In genomic region chr19:50356691-50357177, GRCh38 we compare ENCODE assay signal across 10 cellular contexts. TPM values are rescaled to one million over a fixed set of nuclear protein-coding genes. Genes with fewer than 3 reads are reported as not detected.
A peak's percentile ranks its signal among the peaks of the same experiment; 100 is the strongest.
DNase-seq lines count a peak whose midpoint lies in the region; ATAC-seq and TF ChIP-seq lines count a peak whose summit lies in the region.
"Had no signal": no experiment of that assay in that cellular context is flagged by ENCODE, and none has a peak within 500 bp of the region (broad histone marks: within the 10 kb centered on the region; RNA-seq: fewer than 3 reads in every experiment).

No MANE protein-coding gene starts in this region.

- H3K9ac ChIP-seq in MM.1S (ENCODE audit: low read length): no peak overlapping the region

- H3K36me3 Mint-ChIP-seq in Calu3 (ENCODE audit: insufficient read depth, unreplicated experiment): peaks cover 10% of the 10 kb centered on the region
- peaks cover 8% of the 10 kb centered on the region for H3K36me3 Mint-ChIP-seq in dendritic cell treated with granulocyte-macrophage colony-stimulating factor and Interleukin-4, amounts not matched to agents 40 ng/mL and 50 ng/mL, for 4 days (ENCODE audit: low read depth)

- H3K27me3 Mint-ChIP-seq in Calu3 (ENCODE audit: unreplicated experiment): peaks cover 29% of the 10 kb centered on the region
- H3K27me3 Mint-ChIP-seq in dendritic cell treated with granulocyte-macrophage colony-stimulating factor and Interleukin-4, amounts not matched to agents 40 ng/mL and 50 ng/mL, for 4 days: peaks cover 18% of the 10 kb centered on the region

- H3K4me2 ChIP-seq in MM.1S (ENCODE audit: low read depth, low read length): peak overlapping the region; percentile 58; the same call in 1 of the 2 replicates

- H3K4me1 Mint-ChIP-seq in Calu3 (ENCODE audit: low read depth, unreplicated experiment): no peaks in the 10 kb centered on the region
- peaks cover 51% of the 10 kb centered on the region for H3K4me1 Mint-ChIP-seq in dendritic cell treated with granulocyte-macrophage colony-stimulating factor and Interleukin-4, amounts not matched to agents 40 ng/mL and 50 ng/mL, for 4 days (ENCODE audit: low read depth)

- H3F3A ChIP-seq in MM.1S (ENCODE audit: insufficient read depth, low read length): no peaks in the 10 kb centered on the region

- peaks cover 88% of the 10 kb centered on the region for H3K27me3 ChIP-seq in MM.1S (replicated peaks; ENCODE audit: insufficient read depth, low read length)
- H3K27me3 ChIP-seq in sigmoid colon: no peaks in the 10 kb centered on the region

- H3K79me2 ChIP-seq in MM.1S (ENCODE audit: low read length): no peaks in the 10 kb centered on the region

- TF ChIP-seq CTCF in Calu3 (IDR thresholded peaks at IDR 0.05; ENCODE audit: unreplicated experiment) (no peak), MM.1S (IDR thresholded peaks at IDR 0.05; ENCODE audit: low read length) (no peak), sigmoid colon (IDR thresholded peaks at IDR 0.05) (no peak)

- no peak for ATAC-seq in GM18519 (IDR thresholded peaks at IDR 0.05; ENCODE audit: low FRiP score, unreplicated experiment)

- TF ChIP-seq POLR2A in sigmoid colon (IDR thresholded peaks at IDR 0.05): no peak

- H3K27ac Mint-ChIP-seq in Calu3 (ENCODE audit: unreplicated experiment): peak overlapping the region; percentile 2
- peak overlapping the region; percentile 95 for H3K27ac Mint-ChIP-seq in dendritic cell treated with granulocyte-macrophage colony-stimulating factor and Interleukin-4, amounts not matched to agents 40 ng/mL and 50 ng/mL, for 4 days

- H3K9me2 ChIP-seq in MM.1S (replicated peaks; ENCODE audit: insufficient read depth, low read length): no peaks in the 10 kb centered on the region

- no peaks in the 10 kb centered on the region for H3K9me3 Mint-ChIP-seq in Calu3 (ENCODE audit: low read depth, unreplicated experiment)
- no peaks in the 10 kb centered on the region for H3K9me3 Mint-ChIP-seq in dendritic cell treated with granulocyte-macrophage colony-stimulating factor and Interleukin-4, amounts not matched to agents 40 ng/mL and 50 ng/mL, for 4 days

- H4K20me1 ChIP-seq in MM.1S (ENCODE audit: insufficient read depth, low read length): no peaks in the 10 kb centered on the region

- intact Hi-C loops in Calu3 (cut with micrococcal nuclease; ENCODE audit: unreplicated experiment): no loop called here
- intact Hi-C loops in dendritic cell treated with granulocyte-macrophage colony-stimulating factor and Interleukin-4, amounts not matched to agents 40 ng/mL and 50 ng/mL, for 4 days (cut with micrococcal nuclease): loop anchor here (1.0 kb wide), 1 partner anchor 105 kb away; no protein-coding TSS in a partner anchor
- intact Hi-C loops in sigmoid colon (cut with DNase I): loop anchor here (1.0 to 10.0 kb wide), 3 partner anchors 59 to 568 kb away; no protein-coding TSS in a partner anchor

- H2AFZ ChIP-seq in MM.1S (ENCODE audit: low read length): no peak overlapping the region

- no TSS peak for BruUV-seq in Calu3 (replicated peaks; lab: Mats Ljungman, UMichigan)

- TF ChIP-seq EP300 in sigmoid colon (IDR thresholded peaks at IDR 0.05): no peak

- H3K36me3 ChIP-seq in MM.1S (replicated peaks; ENCODE audit: insufficient read depth, low read length) (no peaks in the 10 kb centered on the region), sigmoid colon (no peaks in the 10 kb centered on the region)

- WGBS in sigmoid colon, 2 donors: 36% methylated on average over 13 of the region's 13 CpGs

- H3K4me3 ChIP-seq in MM.1S (ENCODE audit: low read length) (no peak overlapping the region), sigmoid colon (peak overlapping the region in 1 of 4 donors; percentile 43)

- H3K4me1 ChIP-seq in MM.1S (ENCODE audit: low read length) (no peaks in the 10 kb centered on the region), sigmoid colon (peaks cover 0 to 15% (median 10%) of the 10 kb centered on the region in 4 donors)

- DNase-seq in Calu3 (no peak), MM.1S (peak; percentile 4), sigmoid colon (no peak), RKO (ENCODE audit: low spot score) (no peak), NCI-H2196 (lab: John Stamatoyannopoulos, UW; ENCODE audit: unreplicated experiment) (no peak)
- DNase-seq: foreskin melanocyte had no signal

- H3K9me3 ChIP-seq in MM.1S (replicated peaks; ENCODE audit: insufficient read depth, low read length): no peaks in the 10 kb centered on the region
- H3K9me3 ChIP-seq in sigmoid colon: no peaks in the 10 kb centered on the region
- H3K9me3 ChIP-seq: left lung had no signal

- H3K27ac ChIP-seq in MM.1S (ENCODE audit: low read length) (no peak overlapping the region), sigmoid colon (peak overlapping the region in 3 of 4 donors; percentile 78 to 84 (median 81))

- CTCF ChIA-PET in Calu3 (lab: Charles Lee): interaction anchor here (0.7 to 1.6 kb wide), 13 partner anchors 8 to 565 kb away, joined by 3 to 11 read pairs (median 5); partner anchors contain the start of genes KCNC3 and POLD1

- H3K4me3 Mint-ChIP-seq in Calu3 (ENCODE audit: low read depth, unreplicated experiment): peak overlapping the region; percentile 76
- no peak overlapping the region for H3K4me3 Mint-ChIP-seq in dendritic cell treated with granulocyte-macrophage colony-stimulating factor and Interleukin-4, amounts not matched to agents 40 ng/mL and 50 ng/mL, for 4 days

RNA-seq across cellular contexts. Expression of gene NAPSA, which starts 8.7 kb away (rescaled TPM):
- total RNA-seq in Calu3 (2022) (1.9 and 3.6 TPM in 2 replicates), sigmoid colon (under 1 TPM in 2 of 4 donors, not detected in 2; 0.55 to 0.95 TPM)
- 1 to 10 TPM in 2 of 3 donors, under 1 TPM in 1; 0.69 to 2.4 (median 2.0) TPM for polyA plus RNA-seq in sigmoid colon
- total RNA-seq: Daoy had no signal

RNA-seq across cellular contexts. Expression of gene NR1H2, which starts 19.5 kb away (rescaled TPM):
- total RNA-seq in Calu3 (2022): 72.7 and 77.5 TPM in 2 replicates
- total RNA-seq in sigmoid colon: 100 to 1,000 TPM in 3 of 4 donors, 10 to 100 TPM in 1; 92.5 to 143 (median 109) TPM
- 10 to 100 TPM; 58.9 to 72.8 (median 65.4) TPM for polyA plus RNA-seq in sigmoid colon

RNA-seq across cellular contexts. Expression of gene POLD1, which starts 27.4 kb away (rescaled TPM):
- total RNA-seq in Calu3 (2022): 67.1 and 81.9 TPM in 2 replicates
- 10 to 100 TPM in 3 of 4 donors, 1 to 10 TPM in 1; 9.6 to 20.5 (median 10.0) TPM for total RNA-seq in sigmoid colon
- polyA plus RNA-seq in sigmoid colon: 10 to 100 TPM; 10.8 to 44.2 (median 19.0) TPM

RNA-seq across cellular contexts. Expression of gene KCNC3, which starts 27.6 kb away (rescaled TPM):
- 5.3 and 6.8 TPM in 2 replicates for total RNA-seq in Calu3 (2022)
- under 1 TPM in 2 of 4 donors, not detected in 2; 0.36 to 0.83 TPM for total RNA-seq in sigmoid colon
- 1 to 10 TPM in 1 of 3 donors, under 1 TPM in 1, not detected in 1; 0.92 to 1.6 TPM for polyA plus RNA-seq in sigmoid colon
